In the genomic region with DNA sequence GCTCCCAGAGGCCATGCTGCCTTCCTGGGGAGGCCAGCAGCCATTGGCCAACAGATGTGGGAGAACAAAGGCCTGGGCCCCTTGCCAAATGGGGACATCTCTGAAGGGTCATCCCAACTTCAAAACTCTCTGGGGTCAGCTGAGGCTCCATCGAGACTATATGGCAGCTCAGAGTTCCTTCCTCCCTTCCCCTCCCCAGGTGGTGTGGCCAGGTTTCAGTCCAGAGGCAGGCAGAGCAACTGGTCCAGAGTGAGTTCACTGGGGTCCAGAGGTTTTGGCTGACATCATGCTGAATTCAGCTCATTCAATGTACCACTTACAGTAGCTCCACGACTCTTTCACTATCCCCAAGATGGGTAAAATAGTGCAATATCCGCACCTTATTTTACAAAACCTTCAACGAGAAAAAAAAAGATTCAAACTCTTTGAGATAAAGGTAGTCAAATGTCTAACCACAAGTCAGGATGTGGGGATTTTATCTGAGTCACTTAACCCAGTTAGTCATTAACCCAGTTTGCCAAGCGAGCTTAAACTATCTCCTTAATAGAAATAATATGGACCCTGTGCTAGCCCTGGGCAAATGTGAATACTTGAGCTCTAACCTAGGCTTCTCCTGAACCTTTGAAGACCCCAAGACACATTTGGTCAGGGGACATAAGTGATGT, we compare ENCODE assay signal across 7 cellular contexts.
DNase-seq lines count a peak whose midpoint lies in the region; ATAC-seq and TF ChIP-seq lines count a peak whose summit lies in the region.

No MANE protein-coding gene starts in this region.

- H3K4me1 ChIP-seq in mucosa of descending colon (ENCODE audit: low read depth) = no peaks in the 10 kb centered on the region

- H3K36me3 Mint-ChIP-seq in T-helper 2 cell treated with Interferon-gamma antibody and Interleukin-4, amounts not matched to agents 5 μg/mL and 100 μg/mL, for 36 hours (ENCODE audit: low read depth) = no peaks in the 10 kb centered on the region
- H3K36me3 Mint-ChIP-seq in WTC11 = peaks cover 8% of the 10 kb centered on the region

- no peak for TF ChIP-seq CTCF in mucosa of descending colon (IDR thresholded peaks at IDR 0.05)
- no peak for TF ChIP-seq CTCF in lower leg skin (IDR thresholded peaks at IDR 0.05)
- TF ChIP-seq CTCF in WTC11 (IDR thresholded peaks at IDR 0.05) = no peak

- DNase-seq in T-helper 2 cell treated with Interferon-gamma antibody and Interleukin-4, amounts not matched to agents 5 μg/mL and 100 μg/mL, for 36 hours (ENCODE audit: low spot score) = peak; percentile 17
- DNase-seq in mucosa of descending colon (no peak), NCI-H2196 (lab: John Stamatoyannopoulos, UW; ENCODE audit: unreplicated experiment) (no peak), lower leg skin (ENCODE audit: low spot score in 2 of 2) (no peak), WTC11 (ENCODE audit: low spot score) (no peak)

- H3K4me3 ChIP-seq in mucosa of descending colon (no peak overlapping the region), lower leg skin (ENCODE audit: low read depth, poor library complexity, severe bottlenecking) (no peak overlapping the region)

- CTCF ChIA-PET in WTC11 (lab: Charles Lee) = no interaction called here

- H3K27me3 Mint-ChIP-seq in T-helper 2 cell treated with Interferon-gamma antibody and Interleukin-4, amounts not matched to agents 5 μg/mL and 100 μg/mL, for 36 hours (ENCODE audit: low read depth) = peaks cover 18% of the 10 kb centered on the region
- no peaks in the 10 kb centered on the region; the same call in 1 of the 2 replicates for H3K27me3 Mint-ChIP-seq in WTC11 (ENCODE audit: low read depth)

- H3K36me3 ChIP-seq in mucosa of descending colon (ENCODE audit: low read depth) = no peaks in the 10 kb centered on the region

- H3K9me3 Mint-ChIP-seq in T-helper 2 cell treated with Interferon-gamma antibody and Interleukin-4, amounts not matched to agents 5 μg/mL and 100 μg/mL, for 36 hours = peaks cover 9% of the 10 kb centered on the region
- peaks cover 19% of the 10 kb centered on the region for H3K9me3 Mint-ChIP-seq in WTC11

- WGBS in lower leg skin, 2 donors = 55 to 82% methylated on average over 5 of the region's 5 CpGs

- no peak for TF ChIP-seq POLR2A in lower leg skin (IDR thresholded peaks at IDR 0.05)

- no peaks in the 10 kb centered on the region for H3K9me3 ChIP-seq in mucosa of descending colon

- H3K4me1 Mint-ChIP-seq in T-helper 2 cell treated with Interferon-gamma antibody and Interleukin-4, amounts not matched to agents 5 μg/mL and 100 μg/mL, for 36 hours (ENCODE audit: low read depth) = peaks cover 11% of the 10 kb centered on the region
- H3K4me1 Mint-ChIP-seq in WTC11 = no peaks in the 10 kb centered on the region

- POLR2A ChIA-PET in WTC11 (lab: Charles Lee) = no interaction called here

- peak overlapping the region; percentile 58 for H3K27ac Mint-ChIP-seq in T-helper 2 cell treated with Interferon-gamma antibody and Interleukin-4, amounts not matched to agents 5 μg/mL and 100 μg/mL, for 36 hours
- H3K27ac Mint-ChIP-seq in WTC11 = no peak overlapping the region

- peak overlapping the region; percentile 59 for H3K4me3 Mint-ChIP-seq in T-helper 2 cell treated with Interferon-gamma antibody and Interleukin-4, amounts not matched to agents 5 μg/mL and 100 μg/mL, for 36 hours
- no peak overlapping the region for H3K4me3 Mint-ChIP-seq in WTC11

- ATAC-seq in GM19035 (IDR thresholded peaks at IDR 0.05; ENCODE audit: unreplicated experiment) = peak; percentile 85
- peak; percentile 90 for ATAC-seq in HG02798 (IDR thresholded peaks at IDR 0.05; ENCODE audit: poor library complexity, unreplicated experiment)
- ATAC-seq in mucosa of descending colon = peak; percentile 36
- ATAC-seq in WTC11 = no peak

- intact Hi-C loops in mucosa of descending colon (cut with DNase I, micrococcal nuclease) (no loop called here), lower leg skin (cut with DNase I; ENCODE audit: low total_unique reads) (no loop called here)

TF ChIP-seq in WTC11, 78 proteins besides CTCF, POLR2A, EP300 and RAD21 (continues in another document):
- no peak for TF ChIP-seq CREB1 (CRISPR knock-in tag; IDR thresholded peaks at IDR 0.05)
- no peak for TF ChIP-seq ZNF396 (CRISPR knock-in tag; IDR thresholded peaks at IDR 0.05; ENCODE audit: borderline replicate concordance)
- TF ChIP-seq ELF4 (CRISPR knock-in tag; IDR thresholded peaks at IDR 0.05; ENCODE audit: low read depth) = no peak
- TF ChIP-seq, protein P1, sequence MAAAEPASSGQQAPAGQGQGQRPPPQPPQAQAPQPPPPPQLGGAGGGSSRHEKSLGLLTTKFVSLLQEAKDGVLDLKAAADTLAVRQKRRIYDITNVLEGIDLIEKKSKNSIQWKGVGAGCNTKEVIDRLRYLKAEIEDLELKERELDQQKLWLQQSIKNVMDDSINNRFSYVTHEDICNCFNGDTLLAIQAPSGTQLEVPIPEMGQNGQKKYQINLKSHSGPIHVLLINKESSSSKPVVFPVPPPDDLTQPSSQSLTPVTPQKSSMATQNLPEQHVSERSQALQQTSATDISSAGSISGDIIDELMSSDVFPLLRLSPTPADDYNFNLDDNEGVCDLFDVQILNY (CRISPR knock-in tag; IDR thresholded peaks at IDR 0.05) = no peak
- TF ChIP-seq GRHL2 (CRISPR knock-in tag; IDR thresholded peaks at IDR 0.05; ENCODE audit: insufficient replicate concordance, severe bottlenecking) = no peak
- TF ChIP-seq, protein P2, sequence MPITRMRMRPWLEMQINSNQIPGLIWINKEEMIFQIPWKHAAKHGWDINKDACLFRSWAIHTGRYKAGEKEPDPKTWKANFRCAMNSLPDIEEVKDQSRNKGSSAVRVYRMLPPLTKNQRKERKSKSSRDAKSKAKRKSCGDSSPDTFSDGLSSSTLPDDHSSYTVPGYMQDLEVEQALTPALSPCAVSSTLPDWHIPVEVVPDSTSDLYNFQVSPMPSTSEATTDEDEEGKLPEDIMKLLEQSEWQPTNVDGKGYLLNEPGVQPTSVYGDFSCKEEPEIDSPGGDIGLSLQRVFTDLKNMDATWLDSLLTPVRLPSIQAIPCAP (CRISPR knock-in tag; IDR thresholded peaks at IDR 0.05) = no peak
- no peak for TF ChIP-seq FOXP1 (CRISPR knock-in tag; IDR thresholded peaks at IDR 0.05; ENCODE audit: borderline replicate concordance)
- no peak for TF ChIP-seq ZNF121 (CRISPR knock-in tag; IDR thresholded peaks at IDR 0.05)
- no peak for TF ChIP-seq JUN (CRISPR knock-in tag; IDR thresholded peaks at IDR 0.05)
- TF ChIP-seq, protein P3, sequence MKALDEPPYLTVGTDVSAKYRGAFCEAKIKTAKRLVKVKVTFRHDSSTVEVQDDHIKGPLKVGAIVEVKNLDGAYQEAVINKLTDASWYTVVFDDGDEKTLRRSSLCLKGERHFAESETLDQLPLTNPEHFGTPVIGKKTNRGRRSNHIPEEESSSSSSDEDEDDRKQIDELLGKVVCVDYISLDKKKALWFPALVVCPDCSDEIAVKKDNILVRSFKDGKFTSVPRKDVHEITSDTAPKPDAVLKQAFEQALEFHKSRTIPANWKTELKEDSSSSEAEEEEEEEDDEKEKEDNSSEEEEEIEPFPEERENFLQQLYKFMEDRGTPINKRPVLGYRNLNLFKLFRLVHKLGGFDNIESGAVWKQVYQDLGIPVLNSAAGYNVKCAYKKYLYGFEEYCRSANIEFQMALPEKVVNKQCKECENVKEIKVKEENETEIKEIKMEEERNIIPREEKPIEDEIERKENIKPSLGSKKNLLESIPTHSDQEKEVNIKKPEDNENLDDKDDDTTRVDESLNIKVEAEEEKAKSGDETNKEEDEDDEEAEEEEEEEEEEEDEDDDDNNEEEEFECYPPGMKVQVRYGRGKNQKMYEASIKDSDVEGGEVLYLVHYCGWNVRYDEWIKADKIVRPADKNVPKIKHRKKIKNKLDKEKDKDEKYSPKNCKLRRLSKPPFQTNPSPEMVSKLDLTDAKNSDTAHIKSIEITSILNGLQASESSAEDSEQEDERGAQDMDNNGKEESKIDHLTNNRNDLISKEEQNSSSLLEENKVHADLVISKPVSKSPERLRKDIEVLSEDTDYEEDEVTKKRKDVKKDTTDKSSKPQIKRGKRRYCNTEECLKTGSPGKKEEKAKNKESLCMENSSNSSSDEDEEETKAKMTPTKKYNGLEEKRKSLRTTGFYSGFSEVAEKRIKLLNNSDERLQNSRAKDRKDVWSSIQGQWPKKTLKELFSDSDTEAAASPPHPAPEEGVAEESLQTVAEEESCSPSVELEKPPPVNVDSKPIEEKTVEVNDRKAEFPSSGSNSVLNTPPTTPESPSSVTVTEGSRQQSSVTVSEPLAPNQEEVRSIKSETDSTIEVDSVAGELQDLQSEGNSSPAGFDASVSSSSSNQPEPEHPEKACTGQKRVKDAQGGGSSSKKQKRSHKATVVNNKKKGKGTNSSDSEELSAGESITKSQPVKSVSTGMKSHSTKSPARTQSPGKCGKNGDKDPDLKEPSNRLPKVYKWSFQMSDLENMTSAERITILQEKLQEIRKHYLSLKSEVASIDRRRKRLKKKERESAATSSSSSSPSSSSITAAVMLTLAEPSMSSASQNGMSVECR (CRISPR knock-in tag; IDR thresholded peaks at IDR 0.05; ENCODE audit: borderline replicate concordance) = no peak
- TF ChIP-seq NR1H2 (CRISPR knock-in tag; IDR thresholded peaks at IDR 0.05) = no peak
- TF ChIP-seq ESRRA (CRISPR knock-in tag; IDR thresholded peaks at IDR 0.05; ENCODE audit: borderline replicate concordance) = no peak
- TF ChIP-seq, protein P4, sequence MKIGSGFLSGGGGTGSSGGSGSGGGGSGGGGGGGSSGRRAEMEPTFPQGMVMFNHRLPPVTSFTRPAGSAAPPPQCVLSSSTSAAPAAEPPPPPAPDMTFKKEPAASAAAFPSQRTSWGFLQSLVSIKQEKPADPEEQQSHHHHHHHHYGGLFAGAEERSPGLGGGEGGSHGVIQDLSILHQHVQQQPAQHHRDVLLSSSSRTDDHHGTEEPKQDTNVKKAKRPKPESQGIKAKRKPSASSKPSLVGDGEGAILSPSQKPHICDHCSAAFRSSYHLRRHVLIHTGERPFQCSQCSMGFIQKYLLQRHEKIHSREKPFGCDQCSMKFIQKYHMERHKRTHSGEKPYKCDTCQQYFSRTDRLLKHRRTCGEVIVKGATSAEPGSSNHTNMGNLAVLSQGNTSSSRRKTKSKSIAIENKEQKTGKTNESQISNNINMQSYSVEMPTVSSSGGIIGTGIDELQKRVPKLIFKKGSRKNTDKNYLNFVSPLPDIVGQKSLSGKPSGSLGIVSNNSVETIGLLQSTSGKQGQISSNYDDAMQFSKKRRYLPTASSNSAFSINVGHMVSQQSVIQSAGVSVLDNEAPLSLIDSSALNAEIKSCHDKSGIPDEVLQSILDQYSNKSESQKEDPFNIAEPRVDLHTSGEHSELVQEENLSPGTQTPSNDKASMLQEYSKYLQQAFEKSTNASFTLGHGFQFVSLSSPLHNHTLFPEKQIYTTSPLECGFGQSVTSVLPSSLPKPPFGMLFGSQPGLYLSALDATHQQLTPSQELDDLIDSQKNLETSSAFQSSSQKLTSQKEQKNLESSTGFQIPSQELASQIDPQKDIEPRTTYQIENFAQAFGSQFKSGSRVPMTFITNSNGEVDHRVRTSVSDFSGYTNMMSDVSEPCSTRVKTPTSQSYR (CRISPR knock-in tag; IDR thresholded peaks at IDR 0.05) = no peak
